In the genomic region with DNA sequence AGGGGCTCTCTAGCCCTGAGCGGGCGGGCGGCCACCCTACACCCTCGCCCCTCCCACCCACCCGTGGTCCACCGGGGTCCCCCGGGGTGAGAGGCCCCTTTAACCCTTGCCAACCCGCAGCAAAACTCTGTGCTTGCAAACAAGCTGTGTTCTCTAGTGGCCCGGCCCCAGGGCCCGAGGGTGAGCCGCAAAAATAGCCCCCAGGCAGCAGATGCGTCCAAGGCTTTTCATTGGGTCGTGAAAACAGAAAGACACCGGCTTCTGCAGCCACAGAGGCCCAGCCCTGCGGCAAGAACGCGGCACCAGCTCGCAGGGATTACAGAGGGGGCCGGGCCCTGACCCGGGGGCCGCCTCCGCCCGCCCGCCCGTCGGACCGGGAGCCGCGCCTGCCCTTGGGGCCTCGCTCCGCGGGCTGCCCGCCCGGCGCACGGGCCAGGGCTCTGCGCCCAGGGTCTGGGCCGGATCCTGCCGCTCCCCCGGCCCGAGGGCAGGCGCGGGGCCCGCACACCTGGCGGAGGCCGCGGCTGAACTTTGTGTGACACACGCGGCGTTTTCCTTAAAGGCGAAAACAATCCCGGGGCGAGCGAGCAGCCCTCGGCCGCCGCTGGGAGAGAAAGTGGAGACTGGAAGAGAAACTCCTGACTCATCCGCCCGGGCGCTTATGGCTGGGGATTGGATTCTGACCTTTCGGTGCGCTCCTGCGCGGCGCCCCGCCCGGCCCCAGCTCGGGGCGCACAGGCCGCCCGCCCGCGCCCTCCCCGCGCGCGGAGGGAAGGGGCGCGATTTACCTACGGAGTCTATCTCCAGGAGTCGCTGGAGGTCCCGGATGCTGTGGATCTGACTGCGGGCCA, we compare ENCODE assay signal across 8 cellular contexts. TPM values are rescaled to one million over a fixed set of nuclear protein-coding genes. Genes with fewer than 3 reads are reported as not detected.
DNase-seq lines count a peak whose midpoint lies in the region; ATAC-seq, FAIRE-seq and TF ChIP-seq lines count a peak whose summit lies in the region.

No MANE protein-coding gene starts in this region.

- no peak for FAIRE-seq in GM12891 (lab: Jason Lieb, UNC)

- no peaks in the 10 kb centered on the region for H3K9me3 ChIP-seq in adipocyte (ENCODE audit: control insufficient read depth, low read length)
- H3K9me3 ChIP-seq in iPS DF 6.9 (ENCODE audit: control insufficient read depth, insufficient read depth, low read length) = no peaks in the 10 kb centered on the region
- H3K9me3 ChIP-seq in smooth muscle cell (replicated peaks; ENCODE audit: low read depth) = no peaks in the 10 kb centered on the region

- H3K27me3 ChIP-seq in adipocyte (replicated peaks; ENCODE audit: control insufficient read depth, insufficient read depth, low read length) = peaks cover 8% of the 10 kb centered on the region
- peaks cover 9% of the 10 kb centered on the region for H3K27me3 ChIP-seq in iPS DF 6.9 (ENCODE audit: control insufficient read depth, insufficient read depth, low read length)
- H3K27me3 ChIP-seq in smooth muscle cell (ENCODE audit: low read depth) = no peaks in the 10 kb centered on the region

- H3K79me2 ChIP-seq in smooth muscle cell (ENCODE audit: low read depth) = peaks cover 77% of the 10 kb centered on the region

- H3K9ac ChIP-seq in adipocyte (ENCODE audit: low read length) (peak overlapping the region; percentile 58), smooth muscle cell (ENCODE audit: low read depth) (peak overlapping the region; percentile 51)

- peaks cover 3% of the 10 kb centered on the region for H3K4me1 ChIP-seq in adipocyte (ENCODE audit: control insufficient read depth, insufficient read depth, low read length)
- peaks cover 11% of the 10 kb centered on the region for H3K4me1 ChIP-seq in iPS DF 6.9 (ENCODE audit: control insufficient read depth, insufficient read depth, low read length)
- peaks cover 38% of the 10 kb centered on the region for H3K4me1 ChIP-seq in smooth muscle cell (ENCODE audit: low read depth)

- no peak overlapping the region for H3K27ac ChIP-seq in iPS DF 6.9 (ENCODE audit: low read length)
- peak overlapping the region; percentile 74 for H3K27ac ChIP-seq in smooth muscle cell (ENCODE audit: low read depth)

- H3K36me3 ChIP-seq in adipocyte (ENCODE audit: control insufficient read depth, insufficient read depth, low read length, severe bottlenecking) (no peaks in the 10 kb centered on the region), iPS DF 6.9 (ENCODE audit: control insufficient read depth, insufficient read depth, low read length) (no peaks in the 10 kb centered on the region), smooth muscle cell (ENCODE audit: low read depth) (no peaks in the 10 kb centered on the region)

- H3K4me3 ChIP-seq in adipocyte (ENCODE audit: low read length) (peak overlapping the region; percentile 71), iPS DF 6.9 (ENCODE audit: low read length) (peak overlapping the region; percentile 90; the same call in 1 of the 2 replicates), smooth muscle cell (peak overlapping the region; percentile 97)

- peaks cover 7% of the 10 kb centered on the region for H3F3A ChIP-seq in smooth muscle cell (ENCODE audit: low read depth)

- H2AFZ ChIP-seq in smooth muscle cell (ENCODE audit: low read depth) = no peak overlapping the region

- H3K4me2 ChIP-seq in smooth muscle cell = peak overlapping the region; percentile 94

- TF ChIP-seq CTCF in smooth muscle cell (IDR thresholded peaks at IDR 0.05; ENCODE audit: borderline replicate concordance, insufficient read depth, poor library complexity, severe bottlenecking) = no peak

- no peak for ATAC-seq in HG03521 (IDR thresholded peaks at IDR 0.05; ENCODE audit: unreplicated experiment)

- TF ChIP-seq POLR2A in GM12891 (IDR thresholded peaks at IDR 0.05; ENCODE audit: low read depth, low read length) = no peak

- DNase-seq in activated CD4-positive, CD25-positive, alpha-beta regulatory T cell treated with anti-CD3 and anti-CD28 coated beads, Interleukin-2, amount 50 U/mL, for 72 hours = peak; percentile 46
- no peak for DNase-seq in activated CD4-positive, CD25-positive, alpha-beta regulatory T cell (lab: John Stamatoyannopoulos, UW)
- DNase-seq in adipocyte (ENCODE audit: low read depth) (peak; percentile 93), iPS DF 6.9 (ENCODE audit: low read depth, low spot score) (no peak), smooth muscle cell (lab: John Stamatoyannopoulos, UW; ENCODE audit: unreplicated experiment) (peak; percentile 55), foreskin melanocyte (no peak), GM12891 (ENCODE audit: insufficient read length, low spot score) (no peak)

- peaks cover 67% of the 10 kb centered on the region for H4K20me1 ChIP-seq in smooth muscle cell (ENCODE audit: low read depth)

- WGBS in iPS DF 6.9 (ENCODE audit: insufficient coverage, insufficient read length) = no CpG with 5 or more reads among the region's 83 CpGs
- 2% methylated on average over 51 of the region's 83 CpGs for WGBS in smooth muscle cell (ENCODE audit: low lambda C conversion rate)

TF ChIP-seq in GM12891, 5 proteins besides CTCF, POLR2A, EP300 and RAD21:
- no peak for TF ChIP-seq POLR2AphosphoS5 (IDR thresholded peaks at IDR 0.05; ENCODE audit: low read depth, low read length)
- no peak for TF ChIP-seq SPI1 (IDR thresholded peaks at IDR 0.05; ENCODE audit: low read depth, low read length)
- TF ChIP-seq POU2F2 (IDR thresholded peaks at IDR 0.05; ENCODE audit: low read depth, low read length) = no peak
- no peak for TF ChIP-seq TAF1 (IDR thresholded peaks at IDR 0.05; ENCODE audit: low read depth, low read length)
- no peak for TF ChIP-seq PAX5 (IDR thresholded peaks at IDR 0.05; ENCODE audit: insufficient read depth, low read length, severe bottlenecking)
TF ChIP-seq in GM12891: peak in this region for 0.

RNA-seq across cellular contexts. Expression of a gene that starts 2.8 kb away (rescaled TPM):
- 68.1 and 97.2 TPM in 2 replicates for total RNA-seq in smooth muscle cell
- 32.0 and 33.7 TPM in 2 replicates for polyA plus RNA-seq in smooth muscle cell
- 2.3 TPM for polyA plus RNA-seq in GM12891 (2012; ENCODE audit: low read depth, missing spikeins)

Comparison
In these comparisons a context has a peak if more than half of its experiments do, and no peak if none do; other contexts are left out.
1. DNase-seq: peak in activated CD4-positive, CD25-positive, alpha-beta regulatory T cell treated with anti-CD3 and anti-CD28 coated beads, Interleukin-2, amount 50 U/mL, for 72 hours (single experiment), adipocyte (single experiment) and smooth muscle cell (single experiment); none in activated CD4-positive, CD25-positive, alpha-beta regulatory T cell (0 of 4), iPS DF 6.9 (single experiment), foreskin melanocyte (single experiment) and GM12891 (single experiment).
2. Peak in every context shown above with its lines, with median percentiles within 50 percentile points of each other: H3K4me3 ChIP-seq.